In genomic region chr11:94149435-94149834, GRCh38 we compare ENCODE assay signal across 17 cellular contexts. TPM values are rescaled to one million over a fixed set of nuclear protein-coding genes. Genes with fewer than 3 reads are reported as not detected.
DNase-seq lines count a peak whose midpoint lies in the region; ATAC-seq and TF ChIP-seq lines count a peak whose summit lies in the region.
"Had no signal": no experiment of that assay in that cellular context is flagged by ENCODE, and none has a peak within 500 bp of the region (broad histone marks: within the 10 kb centered on the region; RNA-seq: fewer than 3 reads in every experiment).

No MANE protein-coding gene starts in this region.

- ATAC-seq in T-helper 17 cell (no peak), GM18502 (IDR thresholded peaks at IDR 0.05; ENCODE audit: poor library complexity, unreplicated experiment) (no peak)
- ATAC-seq: activated CD8-positive, alpha-beta T cell treated with anti-CD3 and anti-CD28 coated beads, Interleukin-2, amount 10 ng/mL, durations not matched to agents 7 days and 5 days; CD8-positive, alpha-beta T cell; HepG2 had no signal

- no peaks in the 10 kb centered on the region for H3K9me3 ChIP-seq in T-helper 17 cell (ENCODE audit: control insufficient read depth, low read length, poor library complexity, severe bottlenecking)
- H3K9me3 ChIP-seq: Peyer's patch had no signal

- DNase-seq in HFF-Myc (ENCODE audit: extremely low read depth, low read depth) = peak; percentile 38
- DNase-seq in T-helper 17 cell = no peak
- peak; percentile 64 for DNase-seq in fibroblast of gingiva (ENCODE audit: low read depth)
- peak; percentile 85 for DNase-seq in skeletal muscle cell (ENCODE audit: low read depth)
- DNase-seq in germinal center (ENCODE audit: low spot score) = no peak
- no peak for DNase-seq in HEK293T (ENCODE audit: extremely low spot score)
- DNase-seq: activated CD8-positive, alpha-beta T cell treated with anti-CD3 and anti-CD28 coated beads, Interleukin-2, amount 10 ng/mL, durations not matched to agents 7 days and 5 days; activated effector memory CD4-positive, alpha-beta T cell treated with Interleukin-2 at 50 U/mL for 16 hours; CD8-positive, alpha-beta T cell; endodermal cell; NCI-H1105; occipital lobe; Peyer's patch had no signal

- CTCF ChIA-PET in HEK293T (lab: Yijun Ruan, JAX) = no interaction called here

- POLR2A ChIA-PET in HEK293T (lab: Yijun Ruan, JAX) = interaction anchor here (2.9 kb wide), 1 partner anchor 20 kb away, joined by 19 read pairs; the partner anchor contains the start of gene PANX1

- H3K27me3 Mint-ChIP-seq in T-helper 17 cell = no peaks in the 10 kb centered on the region
- H3K27me3 Mint-ChIP-seq: brain had no signal

- peak overlapping the region; percentile 48 for H3K27ac Mint-ChIP-seq in T-helper 17 cell
- H3K27ac Mint-ChIP-seq: activated CD8-positive, alpha-beta T cell treated with anti-CD3 and anti-CD28 coated beads, Interleukin-2, amount 10 ng/mL, durations not matched to agents 7 days and 5 days; CD8-positive, alpha-beta T cell; endodermal cell had no signal

- no peak for TF ChIP-seq CTCF in HFF-Myc (IDR thresholded peaks at IDR 0.05; ENCODE audit: low read depth, low read length, missing control alignments)

- H3K4me3 ChIP-seq in HFF-Myc (replicated peaks; ENCODE audit: low read depth, low read length) = no peak overlapping the region
- H3K4me3 ChIP-seq in skeletal muscle cell (ENCODE audit: low read depth, low read length) = no peak overlapping the region
- H3K4me3 ChIP-seq: lung, Peyer's patch had no signal

- peaks cover 63% of the 10 kb centered on the region for H3K4me1 Mint-ChIP-seq in T-helper 17 cell

- H3K36me3 Mint-ChIP-seq in T-helper 17 cell (ENCODE audit: low read depth) = peaks cover 7% of the 10 kb centered on the region

- no peak overlapping the region for H3K4me3 Mint-ChIP-seq in T-helper 17 cell
- H3K4me3 Mint-ChIP-seq: activated CD8-positive, alpha-beta T cell treated with anti-CD3 and anti-CD28 coated beads, Interleukin-2, amount 10 ng/mL, durations not matched to agents 7 days and 5 days; brain; CD8-positive, alpha-beta T cell; endodermal cell had no signal

TF ChIP-seq in HEK293T, 16 proteins besides CTCF, POLR2A, EP300 and RAD21:
- TF ChIP-seq SUZ12 (IDR thresholded peaks at IDR 0.05) = no peak
- no peak for TF ChIP-seq NFRKB (IDR thresholded peaks at IDR 0.05)
- no peak for TF ChIP-seq FOXM1 (IDR thresholded peaks at IDR 0.05; ENCODE audit: borderline replicate concordance)
- TF ChIP-seq LEF1 (IDR thresholded peaks at IDR 0.05; ENCODE audit: borderline replicate concordance) = no peak
- TF ChIP-seq HDGF (IDR thresholded peaks at IDR 0.05; ENCODE audit: borderline replicate concordance) = no peak
- no peak for TF ChIP-seq FOXK2 (IDR thresholded peaks at IDR 0.05)
- TF ChIP-seq TARDBP (IDR thresholded peaks at IDR 0.05) = no peak
- no peak for TF ChIP-seq BHLHE40 (IDR thresholded peaks at IDR 0.05; ENCODE audit: borderline replicate concordance)
- no peak for TF ChIP-seq ZNF384 (IDR thresholded peaks at IDR 0.05)
- no peak for TF ChIP-seq CTBP1 (IDR thresholded peaks at IDR 0.05; ENCODE audit: borderline replicate concordance)
- TF ChIP-seq PKNOX1 (IDR thresholded peaks at IDR 0.05) = no peak
- no peak for TF ChIP-seq L3MBTL2 (conservative IDR thresholded peaks at IDR 0.05)
- no peak for TF ChIP-seq FOXA1 (IDR thresholded peaks at IDR 0.05)
- no peak for TF ChIP-seq ELF4 (IDR thresholded peaks at IDR 0.05)
- TF ChIP-seq SP1 (IDR thresholded peaks at IDR 0.05) = no peak
- no peak for TF ChIP-seq ARNT (IDR thresholded peaks at IDR 0.05)
TF ChIP-seq in HEK293T: peak in this region for 0.

RNA-seq across cellular contexts. Expression of gene PANX1, which starts 20.8 kb away (rescaled TPM):
- 10 to 100 TPM in 1 of 2 donors, 1 to 10 TPM in 1; 7.1 to 19.8 TPM for total RNA-seq in T-helper 17 cell

Comparison
In these comparisons a context has a peak if more than half of its experiments do, and no peak if none do; other contexts are left out.
1. DNase-seq: peak in HFF-Myc (single experiment), fibroblast of gingiva (single experiment) and skeletal muscle cell (single experiment); none in T-helper 17 cell (0 of 3), germinal center (single experiment) and HEK293T (single experiment).